In the genomic region with DNA sequence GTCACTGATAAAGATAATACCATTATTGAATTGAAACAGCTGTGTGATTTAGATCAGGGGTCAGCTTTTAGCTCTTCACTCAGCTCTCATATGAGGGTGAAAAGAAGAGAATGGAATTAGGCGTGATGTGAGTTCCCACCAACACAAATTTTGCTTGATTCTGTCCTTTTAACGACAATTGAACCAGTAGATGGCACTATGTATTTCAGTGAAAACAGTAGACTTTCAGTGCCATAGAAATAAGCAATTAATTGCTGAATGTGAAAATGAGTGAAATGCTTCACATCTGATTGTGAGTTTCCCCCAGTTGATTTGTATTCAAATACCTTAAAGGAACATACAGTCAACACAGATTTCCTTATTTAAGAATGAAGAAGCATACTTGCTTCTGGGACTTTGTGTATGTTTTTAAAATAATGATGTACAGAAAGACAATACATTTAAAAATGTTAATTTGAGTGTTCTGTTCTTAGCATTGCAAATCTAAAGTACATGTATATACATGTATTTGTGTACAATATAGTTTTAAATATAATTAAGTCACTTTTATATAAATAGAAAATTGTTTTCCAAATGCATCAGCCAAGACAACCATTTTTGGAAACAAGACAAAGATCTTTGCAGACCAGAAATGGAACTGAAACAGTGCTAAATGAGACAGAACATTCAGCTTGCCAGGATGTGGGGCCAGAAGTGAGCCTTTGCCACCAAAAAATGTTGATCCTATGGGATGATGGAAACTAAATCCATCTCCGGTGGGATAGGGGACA, we compare ENCODE assay signal across 9 cellular contexts.
DNase-seq lines count a peak whose midpoint lies in the region; ATAC-seq and TF ChIP-seq lines count a peak whose summit lies in the region.
"Had no signal": no experiment of that assay in that cellular context is flagged by ENCODE, and none has a peak within 500 bp of the region (broad histone marks: within the 10 kb centered on the region; RNA-seq: fewer than 3 reads in every experiment).

No MANE protein-coding gene starts in this region.

- H3K36me3 Mint-ChIP-seq in activated T-cell treated with anti-CD3 and anti-CD28 coated beads, Interleukin-2, amount 50 U/mL, for 24 hours (ENCODE audit: low read depth) = no peaks in the 10 kb centered on the region

- DNase-seq in NCI-H69 (lab: John Stamatoyannopoulos, UW) (peak; percentile 78), fibroblast of the aortic adventitia (ENCODE audit: low read depth) (peak; percentile 32), uterus (no peak)
- no peak for DNase-seq in activated T-cell treated with anti-CD3 and anti-CD28 coated beads, Interleukin-2, amount 50 U/mL, for 24 hours
- no peak for DNase-seq in stimulated activated CD8-positive, alpha-beta memory T cell treated with anti-CD3 and anti-CD28 coated beads, Interleukin-4, amount 100 ng/mL, for 48 hours

- no peaks in the 10 kb centered on the region for H3K9me3 ChIP-seq in uterus

- H3K27me3 Mint-ChIP-seq in activated T-cell treated with anti-CD3 and anti-CD28 coated beads, Interleukin-2, amount 50 U/mL, for 24 hours = no peaks in the 10 kb centered on the region
- H3K27me3 Mint-ChIP-seq: dendritic cell treated with granulocyte-macrophage colony-stimulating factor and Interleukin-4, amounts not matched to agents 40 ng/mL and 50 ng/mL, for 4 days had no signal

- no peaks in the 10 kb centered on the region for H3K27me3 ChIP-seq in uterus

- intact Hi-C loops in uterus (cut with DNase I; ENCODE audit: low total_unique reads) = no loop called here

- peaks cover 0 to 7% of the 10 kb centered on the region in 2 donors for H3K4me1 ChIP-seq in uterus

- no peak overlapping the region for H3K27ac Mint-ChIP-seq in activated T-cell treated with anti-CD3 and anti-CD28 coated beads, Interleukin-2, amount 50 U/mL, for 24 hours
- H3K27ac Mint-ChIP-seq: dendritic cell treated with granulocyte-macrophage colony-stimulating factor and Interleukin-4, amounts not matched to agents 40 ng/mL and 50 ng/mL, for 4 days had no signal

- peak; percentile 79 for ATAC-seq in HG02759 (IDR thresholded peaks at IDR 0.05; ENCODE audit: unreplicated experiment)

- no peaks in the 10 kb centered on the region for H3K36me3 ChIP-seq in uterus

- H3K4me3 ChIP-seq in fibroblast of the aortic adventitia (ENCODE audit: low read depth, low read length) (no peak overlapping the region), uterus (no peak overlapping the region)

- H3K4me1 Mint-ChIP-seq in activated T-cell treated with anti-CD3 and anti-CD28 coated beads, Interleukin-2, amount 50 U/mL, for 24 hours (ENCODE audit: low read depth) = no peaks in the 10 kb centered on the region

- no peak overlapping the region for H3K27ac ChIP-seq in 22Rv1
- H3K27ac ChIP-seq in uterus = no peak overlapping the region

- no peak overlapping the region for H3K4me3 Mint-ChIP-seq in activated T-cell treated with anti-CD3 and anti-CD28 coated beads, Interleukin-2, amount 50 U/mL, for 24 hours
- H3K4me3 Mint-ChIP-seq: dendritic cell treated with granulocyte-macrophage colony-stimulating factor and Interleukin-4, amounts not matched to agents 40 ng/mL and 50 ng/mL, for 4 days had no signal

- TF ChIP-seq CTCF in 22Rv1 (IDR thresholded peaks at IDR 0.05) (peak; percentile 51), GM12872 (IDR thresholded peaks at IDR 0.05; ENCODE audit: insufficient read depth, low read depth, low read length) (peak; percentile 41), fibroblast of the aortic adventitia (IDR thresholded peaks at IDR 0.05; ENCODE audit: insufficient read depth, low read length) (peak; percentile 23), uterus (IDR thresholded peaks at IDR 0.05) (peak; percentile 39 to 53 (median 49))

- no peaks in the 10 kb centered on the region for H3K9me3 Mint-ChIP-seq in activated T-cell treated with anti-CD3 and anti-CD28 coated beads, Interleukin-2, amount 50 U/mL, for 24 hours
- H3K9me3 Mint-ChIP-seq: dendritic cell treated with granulocyte-macrophage colony-stimulating factor and Interleukin-4, amounts not matched to agents 40 ng/mL and 50 ng/mL, for 4 days had no signal

- TF ChIP-seq POLR2A in uterus (IDR thresholded peaks at IDR 0.05) = no peak

Comparison
In these comparisons a context has a peak if more than half of its experiments do, and no peak if none do; other contexts are left out.
1. DNase-seq: peak in NCI-H69 (single experiment) and fibroblast of the aortic adventitia (single experiment); none in uterus (0 of 2), activated T-cell treated with anti-CD3 and anti-CD28 coated beads, Interleukin-2, amount 50 U/mL, for 24 hours (single experiment) and stimulated activated CD8-positive, alpha-beta memory T cell treated with anti-CD3 and anti-CD28 coated beads, Interleukin-4, amount 100 ng/mL, for 48 hours (single experiment).
2. Peak in every context shown above with its lines, with median percentiles within 50 percentile points of each other: CTCF ChIP-seq.